12 cellular contexts compared by ENCODE assay signal in genomic region chr19:43789029-43789428, GRCh38. TPM values are rescaled to one million over a fixed set of nuclear protein-coding genes. Genes with fewer than 3 reads are reported as not detected.
DNase-seq lines count a peak whose midpoint lies in the region; ATAC-seq and TF ChIP-seq lines count a peak whose summit lies in the region.
"Had no signal": no experiment of that assay in that cellular context is flagged by ENCODE, and none has a peak within 500 bp of the region (broad histone marks: within the 10 kb centered on the region; RNA-seq: fewer than 3 reads in every experiment).

No MANE protein-coding gene starts in this region.

- H3K27ac Mint-ChIP-seq in activated B cell treated with CpG ODN at 0.5 μM for 24 hours = peak overlapping the region; percentile 27

- POLR2A ChIA-PET in activated B cell treated with CpG ODN at 0.5 μM for 24 hours (lab: Charles Lee) = interaction anchor here (0.6 to 1.4 kb wide), 3 partner anchors 10 to 264 kb away, joined by 3 read pairs; no protein-coding TSS in a partner anchor

- no peak overlapping the region for H3K4me3 ChIP-seq in Jurkat, Clone E6-1 (ENCODE audit: low read length)
- H3K4me3 ChIP-seq: gastroesophageal sphincter had no signal

- ATAC-seq in activated B cell treated with CpG ODN at 0.5 μM for 24 hours (ENCODE audit: low read depth) = no peak
- ATAC-seq in GM19328 (IDR thresholded peaks at IDR 0.05; ENCODE audit: unreplicated experiment) = no peak
- ATAC-seq: gastroesophageal sphincter had no signal

- H3K4me1 Mint-ChIP-seq in activated B cell treated with CpG ODN at 0.5 μM for 24 hours = peaks cover 17% of the 10 kb centered on the region

- no peak for TF ChIP-seq CTCF in activated B cell treated with CpG ODN at 0.5 μM for 24 hours (IDR thresholded peaks at IDR 0.05)

- H3K36me3 Mint-ChIP-seq in activated B cell treated with CpG ODN at 0.5 μM for 24 hours (ENCODE audit: low read depth) = no peaks in the 10 kb centered on the region

- H3K9me3 Mint-ChIP-seq in activated B cell treated with CpG ODN at 0.5 μM for 24 hours = no peaks in the 10 kb centered on the region

- intact Hi-C loops in activated B cell treated with CpG ODN at 0.5 μM for 24 hours (cut with micrococcal nuclease) = loop anchor here (10.0 kb wide), 3 partner anchors 194 to 344 kb away; partner anchors contain the start of genes IRGQ and ZNF576

- peaks cover 6% of the 10 kb centered on the region for H3K27me3 Mint-ChIP-seq in activated B cell treated with CpG ODN at 0.5 μM for 24 hours

- H3K4me3 Mint-ChIP-seq in activated B cell treated with CpG ODN at 0.5 μM for 24 hours = no peak overlapping the region

- DNase-seq in EL (peak; percentile 32), activated B cell treated with CpG ODN at 0.5 μM for 24 hours (no peak), iPS-NIHi7 (ENCODE audit: extremely low spot score) (peak; percentile 53), T-helper 1 cell (no peak), UCSD-AML1 (lab: John Stamatoyannopoulos, UW; ENCODE audit: unreplicated experiment) (no peak), NCI-H146 (lab: John Stamatoyannopoulos, UW) (no peak)
- peak; percentile 28 for DNase-seq in Jurkat, Clone E6-1 (ENCODE audit: low read depth, low spot score)
- DNase-seq: Calu3, NCI-H526 treated with DMSO at 0.1 percent for 48 hours, SW 1271 had no signal

- CTCF ChIA-PET in activated B cell treated with CpG ODN at 0.5 μM for 24 hours (lab: Charles Lee) = no interaction called here

RNA-seq across cellular contexts. Expression of gene KCNN4, which starts 8.3 kb away (rescaled TPM):
- polyA plus RNA-seq in Jurkat, Clone E6-1 (2012; ENCODE audit: insufficient read depth, insufficient read length) = 2.3 TPM
- 137 and 154 TPM in 2 replicates for total RNA-seq in activated B cell treated with CpG ODN at 0.5 μM for 24 hours

RNA-seq across cellular contexts. Expression of gene LYPD5, which starts 13.2 kb away (rescaled TPM):
- not detected for polyA plus RNA-seq in Jurkat, Clone E6-1 (2012; ENCODE audit: insufficient read depth, insufficient read length)
- total RNA-seq in activated B cell treated with CpG ODN at 0.5 μM for 24 hours = 0.44 TPM in 1 of 2 replicates, not detected in the other

RNA-seq across cellular contexts. Expression of gene SMG9, which starts 34.3 kb away (rescaled TPM):
- 56.5 TPM for polyA plus RNA-seq in Jurkat, Clone E6-1 (2012; ENCODE audit: insufficient read depth, insufficient read length)
- total RNA-seq in activated B cell treated with CpG ODN at 0.5 μM for 24 hours = 91.2 and 105 TPM in 2 replicates

RNA-seq across cellular contexts. Expression of gene ZNF283, which starts 38.1 kb away (rescaled TPM):
- polyA plus RNA-seq in Jurkat, Clone E6-1 (2012; ENCODE audit: insufficient read depth, insufficient read length) = not detected
- total RNA-seq in activated B cell treated with CpG ODN at 0.5 μM for 24 hours = 10.4 and 13.0 TPM in 2 replicates

Comparison
In these comparisons a context has a peak if more than half of its experiments do, and no peak if none do; other contexts are left out.
1. DNase-seq: peak in EL (single experiment), Jurkat, Clone E6-1 (single experiment) and iPS-NIHi7 (single experiment); none in activated B cell treated with CpG ODN at 0.5 μM for 24 hours (single experiment), T-helper 1 cell (0 of 5), UCSD-AML1 (single experiment) and NCI-H146 (single experiment).